In the genomic region with DNA sequence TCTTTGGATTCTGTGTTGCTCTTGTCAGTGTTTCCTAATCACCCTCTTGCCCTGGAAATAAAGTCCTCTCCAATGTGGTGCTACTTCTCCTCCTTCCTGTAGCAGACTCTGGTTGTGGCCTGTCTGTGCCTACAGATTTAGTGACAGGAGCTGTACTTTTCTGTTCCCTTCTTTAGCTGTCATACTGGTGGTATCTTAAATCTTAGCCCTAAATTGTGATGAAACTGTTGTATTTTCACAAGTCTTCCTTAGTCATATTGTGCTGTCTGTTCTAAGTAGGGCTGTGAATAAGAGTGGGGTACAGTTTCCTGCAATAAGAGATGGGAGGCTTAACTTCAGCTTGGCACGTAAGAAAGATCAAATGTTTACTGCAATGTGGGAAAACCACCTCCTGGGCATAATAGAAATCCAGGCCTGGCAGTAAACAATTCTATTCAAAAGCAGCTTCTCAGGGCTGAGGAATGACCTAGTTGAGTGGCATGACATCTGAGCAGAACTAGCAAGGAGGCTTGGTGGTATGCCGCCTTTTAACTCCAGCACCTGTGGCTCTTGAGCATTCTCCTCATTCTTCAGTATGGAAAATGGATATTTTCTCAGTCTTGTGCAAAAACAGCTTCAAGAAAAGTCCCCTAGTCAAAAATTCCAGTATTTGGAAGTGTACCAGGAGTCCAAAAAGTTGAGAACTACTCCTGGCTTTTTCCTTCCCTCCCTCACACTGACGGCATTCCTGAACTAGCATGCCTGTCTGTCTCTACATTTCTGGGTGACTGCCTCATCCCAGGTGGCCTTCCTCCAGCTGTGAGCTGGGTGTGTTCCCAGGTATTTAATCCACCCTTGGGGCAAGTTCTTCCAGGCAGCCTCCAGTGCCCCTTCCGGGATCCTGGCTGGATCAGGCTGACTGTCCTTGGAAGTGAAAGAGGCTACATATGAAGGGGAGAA, we compare ENCODE assay signal across 9 cellular contexts. TPM values are rescaled to one million over a fixed set of nuclear protein-coding genes. Genes with fewer than 3 reads are reported as not detected.
DNase-seq lines count a peak whose midpoint lies in the region; ATAC-seq and TF ChIP-seq lines count a peak whose summit lies in the region.
"Had no signal": no experiment of that assay in that cellular context is flagged by ENCODE, and none has a peak within 500 bp of the region (broad histone marks: within the 10 kb centered on the region; RNA-seq: fewer than 3 reads in every experiment).

No MANE protein-coding gene starts in this region.

- TF ChIP-seq EP300 in ovary (IDR thresholded peaks at IDR 0.05), result no peak

- H3K27ac ChIP-seq in SJSA1, result peak overlapping the region; percentile 99
- H3K27ac ChIP-seq in ovary, result peak overlapping the region; percentile 33 to 70
- H3K27ac ChIP-seq: C4-2B had no signal

- peaks cover 14% of the 10 kb centered on the region for H3K36me3 Mint-ChIP-seq in activated CD4-positive, alpha-beta T cell treated with anti-CD3 and anti-CD28 coated beads, Interleukin-2, amount 10 ng/mL, durations not matched to agents 24 days and 14 days (ENCODE audit: low read depth)

- intact Hi-C loops in activated CD4-positive, alpha-beta T cell treated with anti-CD3 and anti-CD28 coated beads, Interleukin-2, amount 10 ng/mL, durations not matched to agents 24 days and 14 days (cut with micrococcal nuclease), result no loop called here
- intact Hi-C loops in ovary (cut with DNase I), result loop anchor here in 1 of 4 donors (10.0 kb wide), 1 partner anchor 49 kb away; no protein-coding TSS in a partner anchor

- H3K4me1 ChIP-seq in SJSA1 (replicated peaks), result peaks cover 55% of the 10 kb centered on the region
- peaks cover 16% of the 10 kb centered on the region for H3K4me1 ChIP-seq in ovary (ENCODE audit: insufficient read depth)

- peak overlapping the region; percentile 69 for H3K27ac Mint-ChIP-seq in activated CD4-positive, alpha-beta T cell treated with anti-CD3 and anti-CD28 coated beads, Interleukin-2, amount 10 ng/mL, durations not matched to agents 24 days and 14 days

- 28 to 45% (median 33%) methylated on average over 4 of the region's 4 CpGs for WGBS in ovary, 3 donors

- ATAC-seq in HG03439 (IDR thresholded peaks at IDR 0.05; ENCODE audit: unreplicated experiment) (no peak), HG03442 (IDR thresholded peaks at IDR 0.05; ENCODE audit: unreplicated experiment) (no peak)

- H3K9me3 ChIP-seq in SJSA1 (replicated peaks) (no peaks in the 10 kb centered on the region), ovary (no peaks in the 10 kb centered on the region)

- no peak for DNase-seq in activated CD4-positive, alpha-beta T cell treated with anti-CD3 and anti-CD28 coated beads, Interleukin-2, amount 10 ng/mL, durations not matched to agents 24 days and 14 days
- no peak for DNase-seq in activated CD4-positive, alpha-beta T cell treated with anti-CD3 and anti-CD28 coated beads, Interleukin-2, amount 50 U/mL, for 4 hours
- DNase-seq in SJSA1 (ENCODE audit: low read depth in 1 of 2, low spot score in 2 of 2) (peak; percentile 68 to 87), fibroblast of gingiva (ENCODE audit: low read depth) (peak; percentile 87), ovary (peak in 3 of 5 donors; percentile 24 to 41 (median 30)), COLO668 (lab: John Stamatoyannopoulos, UW; ENCODE audit: unreplicated experiment) (no peak)

- H3K36me3 ChIP-seq in SJSA1 (no peaks in the 10 kb centered on the region), ovary (no peaks in the 10 kb centered on the region)

- H3K4me3 Mint-ChIP-seq in activated CD4-positive, alpha-beta T cell treated with anti-CD3 and anti-CD28 coated beads, Interleukin-2, amount 10 ng/mL, durations not matched to agents 24 days and 14 days, result peak overlapping the region; percentile 2

- peaks cover 46% of the 10 kb centered on the region for H3K4me1 Mint-ChIP-seq in activated CD4-positive, alpha-beta T cell treated with anti-CD3 and anti-CD28 coated beads, Interleukin-2, amount 10 ng/mL, durations not matched to agents 24 days and 14 days

- TF ChIP-seq CTCF in ovary (IDR thresholded peaks at IDR 0.05), result no peak

- H3K9me3 Mint-ChIP-seq in activated CD4-positive, alpha-beta T cell treated with anti-CD3 and anti-CD28 coated beads, Interleukin-2, amount 10 ng/mL, durations not matched to agents 24 days and 14 days, result peaks cover 3% of the 10 kb centered on the region

- H3K4me3 ChIP-seq in SJSA1 (no peak overlapping the region), ovary (no peak overlapping the region)

- no peaks in the 10 kb centered on the region for H3K27me3 ChIP-seq in SJSA1 (replicated peaks)
- H3K27me3 ChIP-seq in ovary, result no peaks in the 10 kb centered on the region

- H3K27me3 Mint-ChIP-seq in activated CD4-positive, alpha-beta T cell treated with anti-CD3 and anti-CD28 coated beads, Interleukin-2, amount 10 ng/mL, durations not matched to agents 24 days and 14 days, result no peaks in the 10 kb centered on the region

- no peak for TF ChIP-seq POLR2A in ovary (IDR thresholded peaks at IDR 0.05)

RNA-seq across cellular contexts. Expression of a gene that starts 19.5 kb away (rescaled TPM):
- 24.1 and 24.8 TPM in 2 replicates for total RNA-seq in activated CD4-positive, alpha-beta T cell treated with anti-CD3 and anti-CD28 coated beads, Interleukin-2, amount 10 ng/mL, durations not matched to agents 24 days and 14 days
- 57.5 and 88.8 TPM in 2 replicates for total RNA-seq in SJSA1 (2014; rRNA removed; shearing (Covaris generic))
- total RNA-seq in ovary, result 10 to 100 TPM; 52.8 to 83.0 (median 63.2) TPM
- 10 to 100 TPM; 38.8 to 88.5 TPM for polyA plus RNA-seq in ovary

Comparison
In these comparisons a context has a peak if more than half of its experiments do, and no peak if none do; other contexts are left out.
1. DNase-seq: peak in SJSA1 (2 of 2), fibroblast of gingiva (single experiment) and ovary (3 of 5); none in activated CD4-positive, alpha-beta T cell treated with anti-CD3 and anti-CD28 coated beads, Interleukin-2, amount 10 ng/mL, durations not matched to agents 24 days and 14 days (single experiment), activated CD4-positive, alpha-beta T cell treated with anti-CD3 and anti-CD28 coated beads, Interleukin-2, amount 50 U/mL, for 4 hours (0 of 2) and COLO668 (single experiment).